In genomic region chr16:28549301-28549899, GRCh38 we compare ENCODE assay signal across 1 cellular context.
TF ChIP-seq lines count a peak whose summit lies in the region.

No MANE protein-coding gene starts in this region.

TF ChIP-seq in liver, 16 proteins besides CTCF, POLR2A, EP300 and RAD21 (continued from another document):
- no peak for TF ChIP-seq REST (IDR thresholded peaks at IDR 0.05)
